In the genomic region with DNA sequence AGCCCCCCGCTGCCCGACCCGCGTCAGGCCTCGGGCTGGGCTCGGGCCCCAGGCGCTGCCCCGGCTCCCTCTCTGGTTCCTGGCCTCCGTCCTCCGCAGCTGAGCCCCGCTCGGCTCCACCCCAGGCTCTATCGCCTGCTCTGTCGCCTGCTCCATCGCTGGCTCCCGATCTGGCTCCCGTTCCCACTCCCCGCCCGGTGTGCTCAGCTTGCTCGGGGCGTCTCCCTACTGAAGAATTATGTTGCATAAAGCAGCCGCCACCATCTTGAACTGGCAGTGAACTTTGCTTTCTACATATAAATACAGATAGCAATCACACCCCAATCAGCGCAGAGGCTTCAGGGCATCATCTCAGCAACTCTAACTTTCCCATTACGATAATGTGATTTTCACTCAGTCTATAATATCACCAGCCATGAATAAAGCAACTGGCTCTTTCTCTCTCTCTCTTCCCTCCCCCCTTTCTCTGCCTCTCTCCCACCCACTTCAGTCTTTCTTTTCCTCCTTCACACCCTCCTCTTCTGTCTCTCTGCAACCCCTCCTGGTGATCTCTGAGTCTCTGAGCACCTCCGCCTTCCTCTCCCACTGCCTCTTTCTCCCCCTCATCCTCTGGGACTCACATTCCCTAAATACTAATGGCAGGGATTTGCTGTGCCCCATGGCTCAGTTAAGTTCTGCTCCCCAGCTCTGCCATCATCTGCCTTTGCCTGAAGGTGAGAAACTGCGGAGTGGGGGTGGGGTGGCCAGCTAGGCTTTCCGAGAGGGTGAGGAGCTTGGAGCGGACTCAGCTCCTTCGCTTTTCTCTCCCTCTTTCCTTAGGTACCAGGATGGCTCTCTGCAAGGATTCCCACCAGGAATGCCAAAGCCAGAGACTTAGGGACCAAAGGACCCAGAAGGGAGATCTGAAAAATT, we compare ENCODE assay signal across 9 cellular contexts. TPM values are rescaled to one million over a fixed set of nuclear protein-coding genes. Genes with fewer than 3 reads are reported as not detected.
DNase-seq lines count a peak whose midpoint lies in the region; ATAC-seq lines count a peak whose summit lies in the region.
"Had no signal": no experiment of that assay in that cellular context is flagged by ENCODE, and none has a peak within 500 bp of the region (broad histone marks: within the 10 kb centered on the region; RNA-seq: fewer than 3 reads in every experiment).

No MANE protein-coding gene starts in this region.

- peaks cover 32 to 81% (median 54%) of the 10 kb centered on the region in 5 donors for H3K27me3 Mint-ChIP-seq in naive thymus-derived CD8-positive, alpha-beta T cell

- H3K4me1 ChIP-seq in ectodermal cell (ENCODE audit: control insufficient read depth, insufficient read depth, low read length), result peaks cover 20% of the 10 kb centered on the region
- H3K4me1 ChIP-seq in aorta (ENCODE audit: control insufficient read depth in 1 of 2, insufficient read depth in 2 of 2, low read length in 2 of 2), result no peaks in the 10 kb centered on the region

- H3K27ac ChIP-seq in ectodermal cell (ENCODE audit: insufficient read depth, low read depth, low read length, poor library complexity, severe bottlenecking) (no peak overlapping the region), aorta (ENCODE audit: low read depth in 1 of 2, low read length in 2 of 2) (no peak overlapping the region)

- DNase-seq in Right ventricle myocardium inferior (ENCODE audit: missing footprints) (no peak), cardiac septum (ENCODE audit: low spot score) (no peak), aorta (no peak), dedifferentiated amniotic fluid mesenchymal stem cell (ENCODE audit: extremely low spot score) (no peak), cortex of kidney (lab: John Stamatoyannopoulos, UW) (no peak)
- DNase-seq in naive thymus-derived CD8-positive, alpha-beta T cell, result no peak
- DNase-seq in effector CD8-positive, alpha-beta T cell (lab: John Stamatoyannopoulos, UW), result no peak
- DNase-seq: MM.1S had no signal

- no peaks in the 10 kb centered on the region for H3K36me3 ChIP-seq in ectodermal cell (ENCODE audit: control insufficient read depth, insufficient read depth, low read length)
- H3K36me3 ChIP-seq in aorta (ENCODE audit: control insufficient read depth in 1 of 2, insufficient read depth in 2 of 2, low read length in 1 of 2), result no peaks in the 10 kb centered on the region

- intact Hi-C loops in Right ventricle myocardium inferior (cut with DNase I), result no loop called here
- intact Hi-C loops in cardiac septum (cut with DNase I), result no loop called here
- intact Hi-C loops in aorta (cut with DNase I), result no loop called here

- H3K4me3 ChIP-seq in ectodermal cell (ENCODE audit: insufficient read depth, low read depth, low read length) (peak overlapping the region; percentile 24), aorta (ENCODE audit: low read length in 2 of 2) (peak overlapping the region; percentile 14 to 27)

- peaks cover 0 to 4% (median 1%) of the 10 kb centered on the region in 3 donors for H3K36me3 Mint-ChIP-seq in naive thymus-derived CD8-positive, alpha-beta T cell

- WGBS in ectodermal cell, 2 experiments, result 65% methylated on average over 29 of the region's 29 CpGs
- 6 to 8% methylated on average over 26 to 29 of the region's 29 CpGs for WGBS in aorta, 2 donors

- POLR2A ChIA-PET in naive thymus-derived CD8-positive, alpha-beta T cell (lab: Charles Lee), result interaction anchor here (0.7 kb wide), 1 partner anchor 19 kb away, joined by 4 read pairs; no protein-coding TSS in a partner anchor

- H3K27ac Mint-ChIP-seq in naive thymus-derived CD8-positive, alpha-beta T cell, result peak overlapping the region in 4 of 10 donors; percentile 14 to 79 (median 62)

- no peaks in the 10 kb centered on the region for H3K9me3 ChIP-seq in ectodermal cell (ENCODE audit: control insufficient read depth, low read length)
- H3K9me3 ChIP-seq in aorta (ENCODE audit: control insufficient read depth, low read length), result no peaks in the 10 kb centered on the region

- ATAC-seq in Right ventricle myocardium inferior (peak; percentile 61), aorta (ENCODE audit: low FRiP score) (no peak)
- ATAC-seq in naive thymus-derived CD8-positive, alpha-beta T cell, result peak; percentile 56 to 74

- H3K4me3 Mint-ChIP-seq in naive thymus-derived CD8-positive, alpha-beta T cell, result peak overlapping the region; percentile 65 to 92 (median 83)

- H3K27me3 ChIP-seq in ectodermal cell (ENCODE audit: control insufficient read depth, insufficient read depth, low read length, poor library complexity, severe bottlenecking), result peaks cover 17% of the 10 kb centered on the region
- H3K27me3 ChIP-seq in aorta (ENCODE audit: control insufficient read depth in 1 of 2, insufficient read depth in 2 of 2, low read length in 1 of 2), result no peaks in the 10 kb centered on the region

- peaks cover 0 to 3% (median 0%) of the 10 kb centered on the region in 9 donors for H3K9me3 Mint-ChIP-seq in naive thymus-derived CD8-positive, alpha-beta T cell

- H3K4me1 Mint-ChIP-seq in naive thymus-derived CD8-positive, alpha-beta T cell, result peaks cover 8 to 15% (median 11%) of the 10 kb centered on the region in 4 donors

RNA-seq across cellular contexts. Expression of gene BTRC, which starts 43.2 kb away (rescaled TPM):
- total RNA-seq in Right ventricle myocardium inferior, result 30.9 TPM
- 34.7 TPM for total RNA-seq in cardiac septum
- 29.6 TPM for polyA plus RNA-seq in ectodermal cell (2013, experiment 1 of 4)
- 36.7 TPM for polyA plus RNA-seq in ectodermal cell (2013, experiment 2 of 4)
- 18.6 TPM for polyA plus RNA-seq in ectodermal cell (2013, experiment 3 of 4)
- polyA plus RNA-seq in ectodermal cell (2013, experiment 4 of 4), result 22.8 TPM
- 10 to 100 TPM; 23.3 to 23.8 TPM for total RNA-seq in naive thymus-derived CD8-positive, alpha-beta T cell
- polyA plus RNA-seq in naive thymus-derived CD8-positive, alpha-beta T cell, result 10 to 100 TPM in 1 of 3 donors, 1 to 10 TPM in 2; 7.9 to 11.0 (median 8.6) TPM
- 10 to 100 TPM; 16.6 to 21.0 TPM for total RNA-seq in aorta
- polyA plus RNA-seq in aorta, result 1 to 10 TPM; 4.4 to 5.0 TPM
